In genomic region chr2:19944205-19944845, GRCh38 we compare ENCODE assay signal across 26 cellular contexts.
"Had no signal": no experiment of that assay in that cellular context is flagged by ENCODE, and none has a peak within 500 bp of the region (broad histone marks: within the 10 kb centered on the region; RNA-seq: fewer than 3 reads in every experiment).

No MANE protein-coding gene starts in this region.

- H3K27ac ChIP-seq: hepatocyte, left ventricle myocardium inferior, neutrophil, ovary, psoas muscle, right atrium auricular region, spleen, testis, uterus, WERI-Rb-1 had no signal

- H3K9me3 Mint-ChIP-seq: activated naive CD4-positive, alpha-beta T cell treated with anti-CD3 and anti-CD28 coated beads, Interleukin-2, amount 50 U/mL, for 72 hours; brain; dendritic cell treated with granulocyte-macrophage colony-stimulating factor and Interleukin-4, amounts not matched to agents 40 ng/mL and 50 ng/mL, for 4 days; mesothelial cell of epicardium; naive thymus-derived CD8-positive, alpha-beta T cell had no signal

- ATAC-seq: activated naive CD4-positive, alpha-beta T cell treated with anti-CD3 and anti-CD28 coated beads, Interleukin-2, amount 50 U/mL, for 72 hours; naive thymus-derived CD8-positive, alpha-beta T cell; psoas muscle had no signal

- H3K4me1 Mint-ChIP-seq: naive thymus-derived CD8-positive, alpha-beta T cell had no signal

- H3K27me3 Mint-ChIP-seq: brain; dendritic cell treated with granulocyte-macrophage colony-stimulating factor and Interleukin-4, amounts not matched to agents 40 ng/mL and 50 ng/mL, for 4 days; naive thymus-derived CD8-positive, alpha-beta T cell had no signal

- H3K9me3 ChIP-seq: left ventricle myocardium inferior, neutrophil, ovary, psoas muscle, right atrium auricular region, spleen, testis, uterus had no signal

- H3K36me3 Mint-ChIP-seq: activated naive CD4-positive, alpha-beta T cell treated with anti-CD3 and anti-CD28 coated beads, Interleukin-2, amount 50 U/mL, for 72 hours had no signal

- H3K4me1 ChIP-seq: psoas muscle, spleen, testis, uterus had no signal

- H3K27ac Mint-ChIP-seq: activated naive CD4-positive, alpha-beta T cell treated with anti-CD3 and anti-CD28 coated beads, Interleukin-2, amount 50 U/mL, for 72 hours; brain; dendritic cell treated with granulocyte-macrophage colony-stimulating factor and Interleukin-4, amounts not matched to agents 40 ng/mL and 50 ng/mL, for 4 days; mesothelial cell of epicardium; naive thymus-derived CD8-positive, alpha-beta T cell had no signal

- H3K4me3 ChIP-seq: hepatocyte, left ventricle myocardium inferior, ovary, psoas muscle, right atrium auricular region, spleen, testis, uterus had no signal

- H3K27me3 ChIP-seq: hepatocyte, neutrophil, ovary, right atrium auricular region, spleen, testis, uterus had no signal

- H3K36me3 ChIP-seq: left ventricle myocardium inferior, neutrophil, ovary, right atrium auricular region, uterus had no signal

- H3K4me3 Mint-ChIP-seq: brain; dendritic cell treated with granulocyte-macrophage colony-stimulating factor and Interleukin-4, amounts not matched to agents 40 ng/mL and 50 ng/mL, for 4 days; mesothelial cell of epicardium; naive thymus-derived CD8-positive, alpha-beta T cell had no signal

- DNase-seq: activated CD4-positive, alpha-beta T cell treated with anti-CD3 and anti-CD28 coated beads for 1 hour; activated CD4-positive, alpha-beta T cell treated with anti-CD3 and anti-CD28 coated beads, Interleukin-2, amount 50 U/mL, for 1 hour; activated T-cell treated with anti-CD3 and anti-CD28 coated beads, Interleukin-2, amount 50 U/mL, for 1 hour; aorta; caudate nucleus; effector CD8-positive, alpha-beta T cell; glutamatergic neuron; kidney glomerular epithelial cell; left ventricle myocardium inferior; naive thymus-derived CD8-positive, alpha-beta T cell; ovary; psoas muscle; spleen; stimulated activated CD4-positive, alpha-beta T cell treated with anti-CD3 and anti-CD28 coated beads, Interleukin-4, amount 100 ng/mL, for 1 hour; stimulated activated naive CD4-positive, alpha-beta T cell; testis; trophoblast cell; uterus; WERI-Rb-1 had no signal
